ENCODE assay signal across 34 cellular contexts in genomic region chr18:37852464-37852863, GRCh38.
"Had no signal": no experiment of that assay in that cellular context is flagged by ENCODE, and none has a peak within 500 bp of the region (broad histone marks: within the 10 kb centered on the region; RNA-seq: fewer than 3 reads in every experiment).

No MANE protein-coding gene starts in this region.

- H3K4me3 ChIP-seq: MG63 had no signal

- H3K4me2 ChIP-seq: KMS-11 had no signal

- H3K9ac ChIP-seq: KMS-11 had no signal

- H3K9me3 ChIP-seq: MG63 had no signal

- DNase-seq: Karpas-422, Kasumi-1, MG63, MM.1S, MV-4-11, NCI-H1048, NCI-H1092, NCI-H1092 treated with DMSO at 0.1 percent for 48 hours, NCI-H1105, NCI-H1105 treated with DMSO at 0.1 percent for 48 hours, NCI-H1417, NCI-H1417 treated with DMSO at 0.1 percent for 48 hours, NCI-H1436, NCI-H1436 treated with DMSO at 0.1 percent for 48 hours, NCI-H146, NCI-H1694, NCI-H1694 treated with DMSO at 0.1 percent for 48 hours, NCI-H187, NCI-H187 treated with DMSO at 0.1 percent for 48 hours, NCI-H1930, NCI-H2029, NCI-H2029 treated with DMSO at 0.1 percent for 48 hours, NCI-H2081, NCI-H2081 treated with DMSO at 0.1 percent for 48 hours, NCI-H2107, NCI-H2171, NCI-H2171 treated with DMSO at 0.1 percent for 48 hours, NCI-H2227 treated with DMSO at 0.1 percent for 48 hours, NCI-H226, NCI-H345, NCI-H446, NCI-H446 treated with DMSO at 0.1 percent for 48 hours, NCI-H510A had no signal

- H3K27ac ChIP-seq: KMS-11 had no signal

- H3K27me3 ChIP-seq: MG63 had no signal

- H3K36me3 ChIP-seq: MG63 had no signal
